31 cellular contexts compared by ENCODE assay signal in the genomic region with DNA sequence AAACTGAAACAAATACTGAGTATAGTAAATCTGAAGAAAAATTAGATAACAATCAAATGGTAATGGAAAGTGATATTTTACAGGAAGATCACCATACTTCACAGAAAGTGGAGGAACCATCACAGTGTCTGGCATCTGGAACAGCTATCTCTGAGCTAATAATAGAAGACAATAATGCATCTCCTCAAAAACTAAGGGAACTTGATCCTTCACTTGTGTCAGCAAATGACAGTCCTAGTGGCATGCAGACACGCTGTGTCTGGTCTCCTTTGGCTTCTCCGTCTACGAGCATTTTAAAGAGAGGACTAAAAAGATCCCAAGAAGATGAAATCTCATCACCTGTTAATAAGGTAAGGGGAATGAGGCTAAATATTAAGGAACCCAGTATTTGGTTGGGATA.
"Had no signal": no experiment of that assay in that cellular context is flagged by ENCODE, and none has a peak within 500 bp of the region (broad histone marks: within the 10 kb centered on the region; RNA-seq: fewer than 3 reads in every experiment).

No MANE protein-coding gene starts in this region.

- H3K9me3 ChIP-seq: ascending aorta, breast epithelium, colonic mucosa had no signal

- DNase-seq: activated CD4-positive, alpha-beta memory T cell treated with anti-CD3 and anti-CD28 coated beads for 36 hours; activated CD4-positive, alpha-beta T cell treated with anti-CD3 and anti-CD28 coated beads for 36 hours; activated CD4-positive, alpha-beta T cell treated with anti-CD3 and anti-CD28 coated beads, Interleukin-2, amount 10 ng/mL, durations not matched to agents 24 days and 14 days; activated CD4-positive, CD25-positive, alpha-beta regulatory T cell; activated CD4-positive, CD25-positive, alpha-beta regulatory T cell treated with anti-CD3 and anti-CD28 coated beads, Interleukin-2, amount 50 U/mL, for 72 hours; activated CD8-positive, alpha-beta memory T cell treated with anti-CD3 and anti-CD28 coated beads, Interleukin-2, amount 10 ng/mL, durations not matched to agents 7 days and 5 days; activated CD8-positive, alpha-beta memory T cell treated with anti-CD3 and anti-CD28 coated beads, Interleukin-2, amount 50 U/mL, for 4 hours; activated CD8-positive, alpha-beta T cell treated with anti-CD3 and anti-CD28 coated beads, Interleukin-2, amount 10 ng/mL, durations not matched to agents 7 days and 5 days; activated effector memory CD4-positive, alpha-beta T cell treated with anti-CD3 and anti-CD28 coated beads, Interleukin-2, amount 50 U/mL, for 16 hours; activated naive CD4-positive, alpha-beta T cell treated with anti-CD3 and anti-CD28 coated beads, Interleukin-2, amount 10 ng/mL, durations not matched to agents 7 days and 5 days; activated naive CD8-positive, alpha-beta T cell treated with anti-CD3 and anti-CD28 coated beads, Interleukin-2, amount 10 ng/mL, durations not matched to agents 7 days and 5 days; activated T-cell treated with anti-CD3 and anti-CD28 coated beads, Interleukin-2, amount 50 U/mL, for 24 hours; colonic mucosa; effector CD8-positive, alpha-beta T cell; foreskin fibroblast; glutamatergic neuron; heart left ventricle; T-helper 1 cell; T-helper 17 cell; T1000; WERI-Rb-1 had no signal

- H3K27ac ChIP-seq: ascending aorta, breast epithelium, cardiac muscle cell, colonic mucosa, heart left ventricle, WERI-Rb-1 had no signal

- H3K4me1 Mint-ChIP-seq: activated CD4-positive, alpha-beta T cell treated with anti-CD3 and anti-CD28 coated beads, Interleukin-2, amount 10 ng/mL, durations not matched to agents 24 days and 14 days; activated naive CD4-positive, alpha-beta T cell treated with anti-CD3 and anti-CD28 coated beads, Interleukin-2, amount 10 ng/mL, durations not matched to agents 7 days and 5 days; activated naive CD8-positive, alpha-beta T cell treated with anti-CD3 and anti-CD28 coated beads, Interleukin-2, amount 10 ng/mL, durations not matched to agents 7 days and 5 days; brain; T-helper 17 cell had no signal

- H3K4me1 ChIP-seq: ascending aorta, breast epithelium, colonic mucosa, heart left ventricle had no signal

- H3K4me3 ChIP-seq: ascending aorta, breast epithelium, cardiac muscle cell, colonic mucosa, heart left ventricle had no signal

- H3K27ac Mint-ChIP-seq: activated CD4-positive, alpha-beta memory T cell treated with anti-CD3 and anti-CD28 coated beads for 36 hours; activated CD4-positive, alpha-beta T cell treated with anti-CD3 and anti-CD28 coated beads for 36 hours; activated CD4-positive, alpha-beta T cell treated with anti-CD3 and anti-CD28 coated beads, Interleukin-2, amount 10 ng/mL, durations not matched to agents 24 days and 14 days; activated CD8-positive, alpha-beta T cell treated with anti-CD3 and anti-CD28 coated beads, Interleukin-2, amount 10 ng/mL, durations not matched to agents 7 days and 5 days; activated naive CD4-positive, alpha-beta T cell treated with anti-CD3 and anti-CD28 coated beads, Interleukin-2, amount 10 ng/mL, durations not matched to agents 7 days and 5 days; activated naive CD8-positive, alpha-beta T cell treated with anti-CD3 and anti-CD28 coated beads, Interleukin-2, amount 10 ng/mL, durations not matched to agents 7 days and 5 days; activated T-helper 2 cell treated with anti-CD3 and anti-CD28 coated beads, Interferon-gamma antibody, Interleukin-2, Interleukin-4, amounts not matched to agents 10 μg/mL and 5 μg/mL and 100 μg/mL, durations not matched to agents 14 hours and 24 hours and 36 hours; brain; T-helper 2 cell treated with Interferon-gamma antibody and Interleukin-4, amounts not matched to agents 5 μg/mL and 100 μg/mL, for 36 hours had no signal

- H3K9me3 Mint-ChIP-seq: activated CD4-positive, alpha-beta memory T cell treated with anti-CD3 and anti-CD28 coated beads for 36 hours; activated CD4-positive, alpha-beta T cell treated with anti-CD3 and anti-CD28 coated beads, Interleukin-2, amount 10 ng/mL, durations not matched to agents 24 days and 14 days; activated naive CD4-positive, alpha-beta T cell treated with anti-CD3 and anti-CD28 coated beads, Interleukin-2, amount 10 ng/mL, durations not matched to agents 7 days and 5 days; activated naive CD4-positive, alpha-beta T cell treated with anti-CD3 and anti-CD28 coated beads, Interleukin-2, amount 50 U/mL, for 72 hours; activated naive CD8-positive, alpha-beta T cell treated with anti-CD3 and anti-CD28 coated beads, Interleukin-2, amount 10 ng/mL, durations not matched to agents 7 days and 5 days; activated T-cell treated with anti-CD3 and anti-CD28 coated beads, Interleukin-2, amount 50 U/mL, for 24 hours; central memory CD8-positive, alpha-beta T cell; T-helper 2 cell treated with Interferon-gamma antibody and Interleukin-4, amounts not matched to agents 5 μg/mL and 100 μg/mL, for 36 hours had no signal

- H3K27me3 Mint-ChIP-seq: activated CD4-positive, alpha-beta memory T cell treated with anti-CD3 and anti-CD28 coated beads for 36 hours; activated CD4-positive, alpha-beta T cell treated with anti-CD3 and anti-CD28 coated beads for 36 hours; activated CD4-positive, alpha-beta T cell treated with anti-CD3 and anti-CD28 coated beads, Interleukin-2, amount 10 ng/mL, durations not matched to agents 24 days and 14 days; activated CD8-positive, alpha-beta memory T cell treated with anti-CD3 and anti-CD28 coated beads, Interleukin-2, amount 10 ng/mL, durations not matched to agents 7 days and 5 days; activated naive CD4-positive, alpha-beta T cell treated with anti-CD3 and anti-CD28 coated beads, Interleukin-2, amount 10 ng/mL, durations not matched to agents 7 days and 5 days; activated naive CD8-positive, alpha-beta T cell treated with anti-CD3 and anti-CD28 coated beads, Interleukin-2, amount 10 ng/mL, durations not matched to agents 7 days and 5 days; activated T-cell treated with anti-CD3 and anti-CD28 coated beads, Interleukin-2, amount 50 U/mL, for 24 hours; brain; central memory CD8-positive, alpha-beta T cell; T-helper 17 cell had no signal

- H3K36me3 ChIP-seq: colonic mucosa had no signal

- H3K27me3 ChIP-seq: ascending aorta, breast epithelium, cardiac muscle cell, colonic mucosa, heart left ventricle had no signal

- ATAC-seq: activated CD4-positive, alpha-beta T cell treated with anti-CD3 and anti-CD28 coated beads for 36 hours; activated CD8-positive, alpha-beta memory T cell treated with anti-CD3 and anti-CD28 coated beads, Interleukin-2, amount 10 ng/mL, durations not matched to agents 7 days and 5 days; activated CD8-positive, alpha-beta T cell treated with anti-CD3 and anti-CD28 coated beads, Interleukin-2, amount 10 ng/mL, durations not matched to agents 7 days and 5 days; activated naive CD4-positive, alpha-beta T cell treated with anti-CD3 and anti-CD28 coated beads, Interleukin-2, amount 50 U/mL, for 72 hours; esophagus mucosa; heart left ventricle; T-helper 17 cell had no signal

- H3K4me3 Mint-ChIP-seq: activated CD4-positive, alpha-beta memory T cell treated with anti-CD3 and anti-CD28 coated beads for 36 hours; activated CD4-positive, alpha-beta T cell treated with anti-CD3 and anti-CD28 coated beads for 36 hours; activated CD4-positive, alpha-beta T cell treated with anti-CD3 and anti-CD28 coated beads, Interleukin-2, amount 10 ng/mL, durations not matched to agents 24 days and 14 days; activated CD8-positive, alpha-beta memory T cell treated with anti-CD3 and anti-CD28 coated beads, Interleukin-2, amount 10 ng/mL, durations not matched to agents 7 days and 5 days; activated CD8-positive, alpha-beta T cell treated with anti-CD3 and anti-CD28 coated beads, Interleukin-2, amount 10 ng/mL, durations not matched to agents 7 days and 5 days; activated naive CD4-positive, alpha-beta T cell treated with anti-CD3 and anti-CD28 coated beads, Interleukin-2, amount 10 ng/mL, durations not matched to agents 7 days and 5 days; activated naive CD8-positive, alpha-beta T cell treated with anti-CD3 and anti-CD28 coated beads, Interleukin-2, amount 10 ng/mL, durations not matched to agents 7 days and 5 days; activated T-cell treated with anti-CD3 and anti-CD28 coated beads, Interleukin-2, amount 50 U/mL, for 24 hours; activated T-helper 1 cell treated with anti-CD3 and anti-CD28 coated beads, Interleukin-12 subunit alpha, Interleukin-12 subunit beta, Interleukin-2, Interleukin-4 antibody, amounts not matched to agents 30 ng/mL and 10 ng/mL and 1 ng/mL, durations not matched to agents 14 hours and 24 hours and 36 hours; brain; central memory CD8-positive, alpha-beta T cell; T-helper 17 cell; T-helper 2 cell treated with Interferon-gamma antibody and Interleukin-4, amounts not matched to agents 5 μg/mL and 100 μg/mL, for 36 hours had no signal
